ENCODE assay signal across 8 cellular contexts in genomic region chr2:178522950-178523595, GRCh38. TPM values are rescaled to one million over a fixed set of nuclear protein-coding genes. Genes with fewer than 3 reads are reported as not detected.
DNase-seq lines count a peak whose midpoint lies in the region; ATAC-seq and TF ChIP-seq lines count a peak whose summit lies in the region.

No MANE protein-coding gene starts in this region.

- no peak overlapping the region for H2BK12ac ChIP-seq in trophoblast cell (ENCODE audit: low read length)

- H3K9me2 ChIP-seq in DOHH2 (replicated peaks; ENCODE audit: control insufficient read depth, low read length): no peaks in the 10 kb centered on the region

- WGBS in heart left ventricle, 4 donors: 8 to 19% (median 13%) methylated on average over 23 to 25 of the region's 25 CpGs
- no CpG with 5 or more reads among the region's 25 CpGs for WGBS in trophoblast cell (ENCODE audit: extremely low coverage, insufficient coverage, insufficient read length)

- peak overlapping the region; percentile 62 for H4K12ac ChIP-seq in trophoblast cell (ENCODE audit: low read depth, low read length)

- no peak overlapping the region for H3K4ac ChIP-seq in trophoblast cell (ENCODE audit: low read depth, low read length)

- H2AFZ ChIP-seq in trophoblast cell (ENCODE audit: insufficient read depth, low read length, poor library complexity): peak overlapping the region; percentile 61

- H3K18ac ChIP-seq in trophoblast cell (ENCODE audit: low read length): peak overlapping the region; percentile 65

- H2BK5ac ChIP-seq in trophoblast cell (ENCODE audit: low read depth, low read length, poor library complexity): peak overlapping the region; percentile 34

- H4K91ac ChIP-seq in trophoblast cell (ENCODE audit: low read depth, low read length): peak overlapping the region; percentile 15

- H3K23ac ChIP-seq in trophoblast cell (ENCODE audit: low read length): no peak overlapping the region

- peaks cover 2% of the 10 kb centered on the region for H3K79me1 ChIP-seq in trophoblast cell (ENCODE audit: low read length)

- H3K9ac ChIP-seq in trophoblast cell (ENCODE audit: low read length): peak overlapping the region; percentile 97

- H3K27ac ChIP-seq in DOHH2 (ENCODE audit: low read depth, low read length) (peak overlapping the region; percentile 14; the same call in 1 of the 2 replicates), heart left ventricle (peak overlapping the region in 11 of 12 donors; percentile 46 to 83 (median 72)), trophoblast cell (ENCODE audit: low read depth, low read length) (peak overlapping the region; percentile 9)

- H3K36me3 ChIP-seq in DOHH2 (ENCODE audit: control insufficient read depth, low read length) (peaks cover 11% of the 10 kb centered on the region), heart left ventricle (peaks cover 2 to 43% (median 28%) of the 10 kb centered on the region in 9 donors), trophoblast cell (ENCODE audit: control insufficient read depth in 1 of 2, insufficient read depth in 2 of 2, low read length in 2 of 2) (peaks cover 0 to 4% of the 10 kb centered on the region in 2 experiments)

- H3K4me3 Mint-ChIP-seq in activated naive CD8-positive, alpha-beta T cell treated with anti-CD3 and anti-CD28 coated beads, Interleukin-2, amount 50 U/mL, for 24 hours: peak overlapping the region; percentile 91
- peak overlapping the region; percentile 99 for H3K4me3 Mint-ChIP-seq in type B pancreatic cell

- no peaks in the 10 kb centered on the region for H3K9me3 ChIP-seq in DOHH2 (ENCODE audit: control insufficient read depth, insufficient read depth, low read length)
- H3K9me3 ChIP-seq in heart left ventricle: no peaks in the 10 kb centered on the region
- no peaks in the 10 kb centered on the region for H3K9me3 ChIP-seq in trophoblast cell (ENCODE audit: insufficient read depth, low read depth, low read length)

- TF ChIP-seq POLR2A in heart left ventricle (IDR thresholded peaks at IDR 0.05): peak in 1 of 2 donors; percentile 49

- H3K27ac Mint-ChIP-seq in activated naive CD8-positive, alpha-beta T cell treated with anti-CD3 and anti-CD28 coated beads, Interleukin-2, amount 50 U/mL, for 24 hours: peak overlapping the region; percentile 66
- peak overlapping the region; percentile 88 for H3K27ac Mint-ChIP-seq in type B pancreatic cell

- peaks cover 23% of the 10 kb centered on the region for H3K36me3 Mint-ChIP-seq in activated naive CD8-positive, alpha-beta T cell treated with anti-CD3 and anti-CD28 coated beads, Interleukin-2, amount 50 U/mL, for 24 hours (ENCODE audit: low read depth)
- peaks cover 10% of the 10 kb centered on the region for H3K36me3 Mint-ChIP-seq in type B pancreatic cell

- H3K4me1 ChIP-seq in DOHH2 (ENCODE audit: control insufficient read depth, low read length): peaks cover 14% of the 10 kb centered on the region
- H3K4me1 ChIP-seq in heart left ventricle: peaks cover 0 to 14% (median 1%) of the 10 kb centered on the region in 12 donors
- peaks cover 0 to 3% of the 10 kb centered on the region in 2 experiments for H3K4me1 ChIP-seq in trophoblast cell (ENCODE audit: control insufficient read depth in 1 of 2, insufficient read depth in 2 of 2, low read length in 2 of 2)

- peak overlapping the region; percentile 93 for H3K4me2 ChIP-seq in DOHH2 (ENCODE audit: low read length)
- H3K4me2 ChIP-seq in trophoblast cell (ENCODE audit: low read length): peak overlapping the region; percentile 68

- TF ChIP-seq CTCF in DOHH2 (IDR thresholded peaks at IDR 0.05; ENCODE audit: low read depth, low read length, poor library complexity, severe bottlenecking) (peak; percentile 92), heart left ventricle (IDR thresholded peaks at IDR 0.05) (peak; percentile 59 to 88 (median 72)), type B pancreatic cell (conservative IDR thresholded peaks at IDR 0.05) (peak; percentile 85)

- peaks cover 34% of the 10 kb centered on the region for H3K4me1 Mint-ChIP-seq in activated naive CD8-positive, alpha-beta T cell treated with anti-CD3 and anti-CD28 coated beads, Interleukin-2, amount 50 U/mL, for 24 hours
- H3K4me1 Mint-ChIP-seq in type B pancreatic cell (ENCODE audit: unreplicated experiment): peaks cover 14% of the 10 kb centered on the region

- H3K9me3 Mint-ChIP-seq in activated naive CD8-positive, alpha-beta T cell treated with anti-CD3 and anti-CD28 coated beads, Interleukin-2, amount 50 U/mL, for 24 hours: peaks cover 5% of the 10 kb centered on the region
- H3K9me3 Mint-ChIP-seq in type B pancreatic cell: no peaks in the 10 kb centered on the region

- H3K79me2 ChIP-seq in DOHH2 (ENCODE audit: control insufficient read depth, low read length) (peaks cover 41% of the 10 kb centered on the region), trophoblast cell (ENCODE audit: control insufficient read depth, insufficient read depth, low read length, poor library complexity) (peaks cover 2% of the 10 kb centered on the region)

- peak overlapping the region; percentile 82 for H4K8ac ChIP-seq in trophoblast cell (ENCODE audit: low read depth, low read length)

- H3K27me3 Mint-ChIP-seq in activated naive CD8-positive, alpha-beta T cell treated with anti-CD3 and anti-CD28 coated beads, Interleukin-2, amount 50 U/mL, for 24 hours: no peaks in the 10 kb centered on the region
- no peaks in the 10 kb centered on the region for H3K27me3 Mint-ChIP-seq in type B pancreatic cell

- H2AK5ac ChIP-seq in trophoblast cell (ENCODE audit: low read length): no peak overlapping the region

- DNase-seq in Kasumi-1 (lab: John Stamatoyannopoulos, UW) (peak; percentile 85 to 91), SKM-1 treated with dmso at 0.1 percent for 144 hours (lab: John Stamatoyannopoulos, UW; ENCODE audit: unreplicated experiment) (peak; percentile 83), heart left ventricle (peak; percentile 75 to 90 (median 86)), trophoblast cell (peak; percentile 82 to 94), type B pancreatic cell (ENCODE audit: extremely low spot score, unreplicated experiment) (peak; percentile 87)
- DNase-seq in activated naive CD8-positive, alpha-beta T cell treated with anti-CD3 and anti-CD28 coated beads, Interleukin-2, amount 50 U/mL, for 24 hours: peak; percentile 82

- H3K27me3 ChIP-seq in DOHH2 (ENCODE audit: control insufficient read depth, low read length): no peaks in the 10 kb centered on the region
- no peaks in the 10 kb centered on the region for H3K27me3 ChIP-seq in heart left ventricle
- H3K27me3 ChIP-seq in trophoblast cell (ENCODE audit: insufficient read depth, low read length): no peaks in the 10 kb centered on the region

- H2BK120ac ChIP-seq in trophoblast cell (ENCODE audit: insufficient read depth, low read length, poor library complexity): no peak overlapping the region

- peaks cover 9% of the 10 kb centered on the region for H3F3A ChIP-seq in DOHH2 (ENCODE audit: control insufficient read depth, insufficient read depth)

- intact Hi-C loops in heart left ventricle (cut with DNase I): loop anchor here in 5 of 10 donors (2.0 to 10.0 kb wide), 4 partner anchors 41 to 408 kb away; partner anchors contain the start of genes PLEKHA3 (in 4 of the 5), PJVK (in 1 of the 5), PRKRA (in 1 of the 5) and RBM45 (in 1 of the 5)

- H4K20me1 ChIP-seq in DOHH2 (ENCODE audit: control insufficient read depth, insufficient read depth, low read depth, low read length): peaks cover 3% of the 10 kb centered on the region; the same call in 1 of the 2 replicates

- H3K14ac ChIP-seq in trophoblast cell (ENCODE audit: low read length): peak overlapping the region; percentile 63

- H3K4me3 ChIP-seq in DOHH2 (ENCODE audit: low read length): peak overlapping the region; percentile 98
- peak overlapping the region; percentile 28 to 75 (median 64) for H3K4me3 ChIP-seq in heart left ventricle
- H3K4me3 ChIP-seq in trophoblast cell (ENCODE audit: low read depth, low read length): peak overlapping the region; percentile 83

- ATAC-seq in GM21619 (IDR thresholded peaks at IDR 0.05; ENCODE audit: unreplicated experiment) (peak; percentile 95), heart left ventricle (peak; percentile 69 to 89 (median 86))
- peak; percentile 88 for ATAC-seq in activated naive CD8-positive, alpha-beta T cell treated with anti-CD3 and anti-CD28 coated beads, Interleukin-2, amount 50 U/mL, for 24 hours

RNA-seq across cellular contexts. Expression of gene PLEKHA3, which starts 42.8 kb away (rescaled TPM):
- total RNA-seq in heart left ventricle (10 to 100 TPM; 10.2 to 50.4 (median 40.5) TPM), type B pancreatic cell (ENCODE audit: low replicate concordance) (16.2 and 20.7 TPM in 2 replicates)
- polyA plus RNA-seq in heart left ventricle: 10 to 100 TPM in 1 of 2 donors, 1 to 10 TPM in 1; 3.0 to 11.0 TPM
- 9.1 and 9.4 TPM in 2 replicates for polyA plus RNA-seq in trophoblast cell (2013)

RNA-seq across cellular contexts. Expression of gene FKBP7, which starts 44.7 kb away (rescaled TPM):
- 10 to 100 TPM in 3 of 9 donors, 1 to 10 TPM in 6; 6.2 to 11.8 (median 9.0) TPM for total RNA-seq in heart left ventricle
- polyA plus RNA-seq in heart left ventricle: 10 to 100 TPM in 1 of 2 donors, 1 to 10 TPM in 1; 5.3 to 10.1 TPM
- 14.8 and 16.9 TPM in 2 replicates for polyA plus RNA-seq in trophoblast cell (2013)
- total RNA-seq in type B pancreatic cell (ENCODE audit: low replicate concordance): 7.2 and 34.1 TPM in 2 replicates

Comparison
In these comparisons a context has a peak if more than half of its experiments do, and no peak if none do; other contexts are left out.
1. Peak in every context shown above with its lines: DNase-seq, ATAC-seq, H3K4me3 ChIP-seq and H3K27ac ChIP-seq.
2. H3K27ac ChIP-seq: peak in every context shown above with its lines; median percentile 72 in heart left ventricle; 14 in DOHH2; 9 in trophoblast cell.